27 cellular contexts compared by ENCODE assay signal in genomic region chr2:191862371-191862770, GRCh38. TPM values are rescaled to one million over a fixed set of nuclear protein-coding genes. Genes with fewer than 3 reads are reported as not detected.
DNase-seq lines count a peak whose midpoint lies in the region; ATAC-seq and TF ChIP-seq lines count a peak whose summit lies in the region.
"Had no signal": no experiment of that assay in that cellular context is flagged by ENCODE, and none has a peak within 500 bp of the region (broad histone marks: within the 10 kb centered on the region; RNA-seq: fewer than 3 reads in every experiment).

No MANE protein-coding gene starts in this region.

- H3K9me2 ChIP-seq in PC-3 (replicated peaks; ENCODE audit: low read length), result no peaks in the 10 kb centered on the region

- peak overlapping the region; percentile 37 for H3K27ac ChIP-seq in PC-3 (ENCODE audit: low read length)
- H3K27ac ChIP-seq in epithelial cell of prostate, result peak overlapping the region; percentile 1
- H3K27ac ChIP-seq: adrenal gland, C4-2B, foreskin keratinocyte, prostate gland had no signal

- no peak overlapping the region for H3K4me3 ChIP-seq in PC-3 (ENCODE audit: low read length)
- peak overlapping the region; percentile 21 for H3K4me3 ChIP-seq in skeletal muscle satellite cell (ENCODE audit: low read length)
- H3K4me3 ChIP-seq: adrenal gland, prostate gland, transverse colon had no signal

- no peak overlapping the region; the same call in 1 of the 2 replicates for H2AFZ ChIP-seq in PC-3 (ENCODE audit: low read length)

- no peaks in the 10 kb centered on the region for H3K36me3 ChIP-seq in PC-3 (ENCODE audit: low read depth, low read length)
- no peaks in the 10 kb centered on the region for H3K36me3 ChIP-seq in skeletal muscle satellite cell (ENCODE audit: insufficient read depth, low read length)
- H3K36me3 ChIP-seq: adrenal gland, prostate gland, transverse colon had no signal

- no peak for TF ChIP-seq CTCF in PC-3 (conservative IDR thresholded peaks at IDR 0.05; ENCODE audit: low read depth, low read length)
- TF ChIP-seq CTCF in GM10248 (IDR thresholded peaks at IDR 0.05; ENCODE audit: control extremely low read depth, extremely low read depth, low read depth, missing control alignments), result no peak

- peaks cover 42% of the 10 kb centered on the region for H3K4me1 ChIP-seq in PC-3 (ENCODE audit: insufficient read depth, low read length)
- peaks cover 49% of the 10 kb centered on the region for H3K4me1 ChIP-seq in skeletal muscle satellite cell (ENCODE audit: control insufficient read depth, insufficient read depth, low read length)
- H3K4me1 ChIP-seq: prostate gland had no signal

- H3K9me3 ChIP-seq in PC-3 (ENCODE audit: low read length) (no peaks in the 10 kb centered on the region), skeletal muscle satellite cell (replicated peaks; ENCODE audit: low read length) (no peaks in the 10 kb centered on the region)
- H3K9me3 ChIP-seq: adrenal gland, prostate gland, transverse colon had no signal

- CTCF ChIA-PET in PC-3 (lab: Charles Lee) (no interaction called here), GM10248 (lab: Yijun Ruan, JAX) (interaction anchor here (1.2 to 2.1 kb wide), 4 partner anchors 13 to 244 kb away, joined by 3 to 9 read pairs (median 4); no protein-coding TSS in a partner anchor)

- intact Hi-C loops in PC-3 (cut with micrococcal nuclease), result no loop called here

- H3K27me3 ChIP-seq in PC-3 (ENCODE audit: low read length) (no peaks in the 10 kb centered on the region), skeletal muscle satellite cell (ENCODE audit: control insufficient read depth, insufficient read depth, low read length) (no peaks in the 10 kb centered on the region)
- H3K27me3 ChIP-seq: adrenal gland, foreskin keratinocyte, transverse colon had no signal

- peak; percentile 27 for ATAC-seq in PC-3
- ATAC-seq in GM18502 (IDR thresholded peaks at IDR 0.05; ENCODE audit: poor library complexity, unreplicated experiment), result no peak
- ATAC-seq: activated CD8-positive, alpha-beta T cell treated with anti-CD3 and anti-CD28 coated beads for 36 hours; activated T-helper 17 cell treated with anti-CD3 and anti-CD28 coated beads, Interleukin-2, amount 50 U/mL, for 72 hours; foreskin keratinocyte; naive thymus-derived CD4-positive, alpha-beta T cell; stimulated activated memory B cell treated with anti-CD40 and anti-IgM and Interleukin-4, amounts not matched to agents 10 μg/mL and 1 μg/mL and 100 μg/mL, for 72 hours had no signal

- DNase-seq in HCEC 1CT (peak; percentile 75), PC-3 (peak; percentile 74), epithelial cell of prostate (ENCODE audit: low read depth, low spot score) (no peak), GM10248 (ENCODE audit: extremely low spot score) (no peak), NCI-H2171 (lab: John Stamatoyannopoulos, UW) (no peak)
- DNase-seq: activated CD8-positive, alpha-beta memory T cell treated with anti-CD3 and anti-CD28 coated beads, Interleukin-2, amount 50 U/mL, for 48 hours; activated CD8-positive, alpha-beta T cell treated with anti-CD3 and anti-CD28 coated beads for 36 hours; activated naive CD4-positive, alpha-beta T cell treated with anti-CD3 and anti-CD28 coated beads, Interleukin-2, amount 10 ng/mL, durations not matched to agents 7 days and 5 days; adrenal gland; COR-L47; effector CD8-positive, alpha-beta T cell; GF-D8; head of caudate nucleus; kidney; midbrain; naive thymus-derived CD4-positive, alpha-beta T cell; NCI-H1417; NCI-H2029; SIG-M5; transverse colon had no signal

- H4K20me1 ChIP-seq in PC-3 (ENCODE audit: low read length), result no peaks in the 10 kb centered on the region

- BruUV-seq in PC-3 (replicated peaks; lab: Mats Ljungman, UMichigan), result no TSS peak

- POLR2A ChIA-PET in PC-3 (lab: Charles Lee; ENCODE audit: unreplicated experiment) (interaction anchor here (0.5 kb wide), 1 partner anchor 42 kb away, joined by 6 read pairs; no protein-coding TSS in a partner anchor), GM10248 (lab: Yijun Ruan, JAX) (no interaction called here)

- H3F3A ChIP-seq in PC-3 (ENCODE audit: low read length, unreplicated experiment), result no peaks in the 10 kb centered on the region

- H3K4me2 ChIP-seq in PC-3 (ENCODE audit: low read length) (peak overlapping the region; percentile 43), skeletal muscle satellite cell (ENCODE audit: low read length) (peak overlapping the region; percentile 54)

- no peaks in the 10 kb centered on the region for H3K79me2 ChIP-seq in PC-3 (ENCODE audit: low read length)

- H3K9ac ChIP-seq in PC-3 (ENCODE audit: low read length) (no peak overlapping the region), skeletal muscle satellite cell (ENCODE audit: low read depth, low read length) (peak overlapping the region; percentile 29)

RNA-seq across cellular contexts. Expression of gene CAVIN2, which starts 15.5 kb away (rescaled TPM):
- total RNA-seq in PC-3 (2014; rRNA removed), result 0.07 TPM in 1 of 2 replicates, not detected in the other
- 19.8 and 32.8 TPM in 2 replicates for total RNA-seq in skeletal muscle satellite cell (2012; rRNA removed)
- total RNA-seq: activated CD8-positive, alpha-beta T cell treated with anti-CD3 and anti-CD28 coated beads for 36 hours had no signal

Comparison
In these comparisons a context has a peak if more than half of its experiments do, and no peak if none do; other contexts are left out.
1. DNase-seq: peak in HCEC 1CT (single experiment) and PC-3 (single experiment); none in epithelial cell of prostate (single experiment), GM10248 (single experiment) and NCI-H2171 (single experiment).